ENCODE assay signal across 2 cellular contexts in genomic region chr1:172929006-172929405, GRCh38.
TF ChIP-seq lines count a peak whose summit lies in the region.

No MANE protein-coding gene starts in this region.

TF ChIP-seq in HCT116, 20 proteins besides CTCF, POLR2A, EP300 and RAD21:
- no peak for TF ChIP-seq ZNF274 (IDR thresholded peaks at IDR 0.05; ENCODE audit: low read depth, low read length)
- no peak for TF ChIP-seq ZFX (IDR thresholded peaks at IDR 0.05)
- TF ChIP-seq ELF1 (IDR thresholded peaks at IDR 0.05; ENCODE audit: borderline replicate concordance, low read depth) = no peak
- no peak for TF ChIP-seq POLR2AphosphoS5 (IDR thresholded peaks at IDR 0.05; ENCODE audit: low read depth, low read length)
- no peak for TF ChIP-seq MAX (IDR thresholded peaks at IDR 0.05)
- no peak for TF ChIP-seq CBX3 (IDR thresholded peaks at IDR 0.05; ENCODE audit: low read depth)
- no peak for TF ChIP-seq CEBPB (IDR thresholded peaks at IDR 0.05; ENCODE audit: low read depth)
- no peak for TF ChIP-seq SP1 (IDR thresholded peaks at IDR 0.05; ENCODE audit: low read depth)
- TF ChIP-seq REST (IDR thresholded peaks at IDR 0.05; ENCODE audit: low read depth) = no peak
- TF ChIP-seq FOSL1 (IDR thresholded peaks at IDR 0.05; ENCODE audit: low read depth) = no peak
- TF ChIP-seq JUND (IDR thresholded peaks at IDR 0.05) = no peak
- no peak for TF ChIP-seq ZBTB33 (IDR thresholded peaks at IDR 0.05; ENCODE audit: extremely low read depth, insufficient replicate concordance, low read length)
- TF ChIP-seq SRF (IDR thresholded peaks at IDR 0.05; ENCODE audit: low read depth) = no peak
- no peak for TF ChIP-seq YY1 (IDR thresholded peaks at IDR 0.05; ENCODE audit: extremely low read depth, insufficient replicate concordance, low read depth, low read length)
- no peak for TF ChIP-seq EZH2 (IDR thresholded peaks at IDR 0.05)
TF ChIP-seq in HCT116: peak in this region for 0.

TF ChIP-seq in WTC11, 78 proteins besides CTCF, POLR2A, EP300 and RAD21:
- TF ChIP-seq NR2C2 (CRISPR knock-in tag; IDR thresholded peaks at IDR 0.05) = no peak
- no peak for TF ChIP-seq IRF2 (CRISPR knock-in tag; IDR thresholded peaks at IDR 0.05; ENCODE audit: borderline replicate concordance, low read depth)
- TF ChIP-seq E2F5 (CRISPR knock-in tag; IDR thresholded peaks at IDR 0.05) = no peak
- TF ChIP-seq NFE2L1 (CRISPR knock-in tag; IDR thresholded peaks at IDR 0.05) = no peak
- TF ChIP-seq AR (CRISPR knock-in tag; IDR thresholded peaks at IDR 0.05) = no peak
- TF ChIP-seq GABPB1 (CRISPR knock-in tag; IDR thresholded peaks at IDR 0.05) = no peak
- no peak for TF ChIP-seq TCF7 (CRISPR knock-in tag; IDR thresholded peaks at IDR 0.05; ENCODE audit: low read depth)
